In the genomic region with DNA sequence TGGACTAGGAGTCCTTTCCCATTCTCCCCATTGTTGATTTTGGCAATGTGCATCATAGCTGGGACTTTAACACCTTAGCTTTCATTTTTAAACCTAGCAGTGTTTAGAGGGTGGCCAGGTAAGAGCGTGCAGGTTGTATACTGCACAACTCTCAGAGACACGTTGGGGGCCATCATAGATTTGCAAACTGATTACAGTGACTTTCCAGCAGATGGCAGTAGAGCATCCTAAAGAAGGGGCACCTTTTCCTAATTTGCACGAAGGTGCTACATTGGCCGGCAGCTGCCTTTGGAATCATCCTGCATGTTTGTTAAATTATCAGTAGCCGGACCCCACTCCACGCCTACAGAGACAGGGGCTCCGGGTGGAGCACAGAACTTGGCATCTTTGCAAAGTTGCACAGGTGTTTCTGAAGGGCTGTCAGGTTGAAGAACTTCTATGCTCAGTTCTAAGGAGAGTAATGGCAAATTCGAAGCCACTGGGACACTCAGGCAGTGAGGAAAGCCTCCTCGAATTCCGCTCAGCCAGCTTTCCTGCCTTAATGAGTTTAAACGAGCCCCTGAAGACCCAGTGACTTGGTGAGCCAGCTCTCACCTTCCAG, we compare ENCODE assay signal across 8 cellular contexts. TPM values are rescaled to one million over a fixed set of nuclear protein-coding genes. Genes with fewer than 3 reads are reported as not detected.
DNase-seq lines count a peak whose midpoint lies in the region; ATAC-seq and TF ChIP-seq lines count a peak whose summit lies in the region.

No MANE protein-coding gene starts in this region.

- DNase-seq in AG10803 (ENCODE audit: low read depth) (peak; percentile 32), GM10266 (ENCODE audit: extremely low spot score) (peak; percentile 60), NCI-H2107 (lab: John Stamatoyannopoulos, UW) (peak; percentile 6), fibroblast of the aortic adventitia (ENCODE audit: low read depth) (peak; percentile 59), renal cortical epithelial cell (ENCODE audit: low read depth) (peak; percentile 44), NK-92 (lab: John Stamatoyannopoulos, UW; ENCODE audit: unreplicated experiment) (no peak)
- DNase-seq in activated CD4-positive, alpha-beta T cell treated with anti-CD3 and anti-CD28 coated beads for 48 hours: peak; percentile 20

- ATAC-seq in GM18873 (IDR thresholded peaks at IDR 0.05; ENCODE audit: low FRiP score, unreplicated experiment): no peak

- H3K4me3 ChIP-seq in AG10803 (ENCODE audit: low read length): no peak overlapping the region
- H3K4me3 ChIP-seq in fibroblast of the aortic adventitia (ENCODE audit: low read depth, low read length): no peak overlapping the region

- TF ChIP-seq CTCF in AG10803 (conservative IDR thresholded peaks at IDR 0.05; ENCODE audit: low read length): peak; percentile 88
- peak; percentile 70 for TF ChIP-seq CTCF in GM10266 (IDR thresholded peaks at IDR 0.05; ENCODE audit: control insufficient read depth, insufficient read depth, low read depth, missing control alignments)
- TF ChIP-seq CTCF in fibroblast of the aortic adventitia (IDR thresholded peaks at IDR 0.05; ENCODE audit: insufficient read depth, low read length): peak; percentile 82

RNA-seq across cellular contexts. Expression of gene LHFPL7, which starts 7.7 kb away (rescaled TPM):
- total RNA-seq in fibroblast of the aortic adventitia (ENCODE audit: low replicate concordance): not detected in 2 replicates
- not detected in 2 replicates for total RNA-seq in renal cortical epithelial cell

RNA-seq across cellular contexts. Expression of gene KIAA1671, which starts 13.7 kb away (rescaled TPM):
- total RNA-seq in fibroblast of the aortic adventitia (ENCODE audit: low replicate concordance) (4.6 and 10.7 TPM in 2 replicates), renal cortical epithelial cell (15.5 and 31.1 TPM in 2 replicates)
